ENCODE assay signal across 1 cellular context in genomic region chr1:211885746-211886522, GRCh38.
TF ChIP-seq lines count a peak whose summit lies in the region.

No MANE protein-coding gene starts in this region.

TF ChIP-seq in HepG2, 621 proteins besides CTCF, POLR2A, EP300 and RAD21 (continued from another document and continues in another):
- TF ChIP-seq ZNF318 (CRISPR knock-in tag; IDR thresholded peaks at IDR 0.05): no peak
- TF ChIP-seq CBX2 (IDR thresholded peaks at IDR 0.05; ENCODE audit: low read depth, low read length): no peak
- TF ChIP-seq CBX2 (CRISPR knock-in tag; IDR thresholded peaks at IDR 0.05; ENCODE audit: low read depth): no peak
- 0 out of 2 replicates have a peak, but pooled peaks have one; percentile 29 for TF ChIP-seq SKIL (CRISPR knock-in tag; IDR thresholded peaks at IDR 0.05; ENCODE audit: borderline replicate concordance)
- no peak for TF ChIP-seq SKI (IDR thresholded peaks at IDR 0.05; ENCODE audit: partially characterized antibody)
- no peak for TF ChIP-seq CREB3 (CRISPR knock-in tag; IDR thresholded peaks at IDR 0.05)
- TF ChIP-seq REL (CRISPR knock-in tag; conservative IDR thresholded peaks at IDR 0.05): no peak
- no peak for TF ChIP-seq NFE2 (CRISPR knock-in tag; IDR thresholded peaks at IDR 0.05)
- no peak for TF ChIP-seq TBL1XR1 (IDR thresholded peaks at IDR 0.05; ENCODE audit: borderline replicate concordance, low read length, partially characterized antibody)
- TF ChIP-seq ARID3A (IDR thresholded peaks at IDR 0.05; ENCODE audit: low read depth, low read length): peak; percentile 67
- peak; percentile 77; the same call in 1 of the 2 replicates for TF ChIP-seq ZNF24 (IDR thresholded peaks at IDR 0.05)
- no peak for TF ChIP-seq ZNF142 (CRISPR knock-in tag; IDR thresholded peaks at IDR 0.05)
- TF ChIP-seq ZNF75D (CRISPR knock-in tag; IDR thresholded peaks at IDR 0.05; ENCODE audit: borderline replicate concordance): no peak
- TF ChIP-seq ZNF317 (CRISPR knock-in tag; IDR thresholded peaks at IDR 0.05): no peak
- no peak for TF ChIP-seq MATR3 (CRISPR knock-in tag; IDR thresholded peaks at IDR 0.05)
- no peak for TF ChIP-seq FOXK1 (CRISPR knock-in tag; IDR thresholded peaks at IDR 0.05; ENCODE audit: borderline replicate concordance, low read depth)
- TF ChIP-seq, protein P1, sequence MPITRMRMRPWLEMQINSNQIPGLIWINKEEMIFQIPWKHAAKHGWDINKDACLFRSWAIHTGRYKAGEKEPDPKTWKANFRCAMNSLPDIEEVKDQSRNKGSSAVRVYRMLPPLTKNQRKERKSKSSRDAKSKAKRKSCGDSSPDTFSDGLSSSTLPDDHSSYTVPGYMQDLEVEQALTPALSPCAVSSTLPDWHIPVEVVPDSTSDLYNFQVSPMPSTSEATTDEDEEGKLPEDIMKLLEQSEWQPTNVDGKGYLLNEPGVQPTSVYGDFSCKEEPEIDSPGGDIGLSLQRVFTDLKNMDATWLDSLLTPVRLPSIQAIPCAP (CRISPR knock-in tag; IDR thresholded peaks at IDR 0.05; ENCODE audit: low read depth): no peak
- TF ChIP-seq, protein P2, sequence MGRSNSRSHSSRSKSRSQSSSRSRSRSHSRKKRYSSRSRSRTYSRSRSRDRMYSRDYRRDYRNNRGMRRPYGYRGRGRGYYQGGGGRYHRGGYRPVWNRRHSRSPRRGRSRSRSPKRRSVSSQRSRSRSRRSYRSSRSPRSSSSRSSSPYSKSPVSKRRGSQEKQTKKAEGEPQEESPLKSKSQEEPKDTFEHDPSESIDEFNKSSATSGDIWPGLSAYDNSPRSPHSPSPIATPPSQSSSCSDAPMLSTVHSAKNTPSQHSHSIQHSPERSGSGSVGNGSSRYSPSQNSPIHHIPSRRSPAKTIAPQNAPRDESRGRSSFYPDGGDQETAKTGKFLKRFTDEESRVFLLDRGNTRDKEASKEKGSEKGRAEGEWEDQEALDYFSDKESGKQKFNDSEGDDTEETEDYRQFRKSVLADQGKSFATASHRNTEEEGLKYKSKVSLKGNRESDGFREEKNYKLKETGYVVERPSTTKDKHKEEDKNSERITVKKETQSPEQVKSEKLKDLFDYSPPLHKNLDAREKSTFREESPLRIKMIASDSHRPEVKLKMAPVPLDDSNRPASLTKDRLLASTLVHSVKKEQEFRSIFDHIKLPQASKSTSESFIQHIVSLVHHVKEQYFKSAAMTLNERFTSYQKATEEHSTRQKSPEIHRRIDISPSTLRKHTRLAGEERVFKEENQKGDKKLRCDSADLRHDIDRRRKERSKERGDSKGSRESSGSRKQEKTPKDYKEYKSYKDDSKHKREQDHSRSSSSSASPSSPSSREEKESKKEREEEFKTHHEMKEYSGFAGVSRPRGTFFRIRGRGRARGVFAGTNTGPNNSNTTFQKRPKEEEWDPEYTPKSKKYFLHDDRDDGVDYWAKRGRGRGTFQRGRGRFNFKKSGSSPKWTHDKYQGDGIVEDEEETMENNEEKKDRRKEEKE (IDR thresholded peaks at IDR 0.05): no peak
- no peak for TF ChIP-seq FOXM1 (CRISPR knock-in tag; IDR thresholded peaks at IDR 0.05)
- TF ChIP-seq, protein P3, sequence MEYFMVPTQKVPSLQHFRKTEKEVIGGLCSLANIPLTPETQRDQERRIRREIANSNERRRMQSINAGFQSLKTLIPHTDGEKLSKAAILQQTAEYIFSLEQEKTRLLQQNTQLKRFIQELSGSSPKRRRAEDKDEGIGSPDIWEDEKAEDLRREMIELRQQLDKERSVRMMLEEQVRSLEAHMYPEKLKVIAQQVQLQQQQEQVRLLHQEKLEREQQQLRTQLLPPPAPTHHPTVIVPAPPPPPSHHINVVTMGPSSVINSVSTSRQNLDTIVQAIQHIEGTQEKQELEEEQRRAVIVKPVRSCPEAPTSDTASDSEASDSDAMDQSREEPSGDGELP (IDR thresholded peaks at IDR 0.05; ENCODE audit: borderline replicate concordance, low read depth): no peak
- TF ChIP-seq GATAD1 (CRISPR knock-in tag; IDR thresholded peaks at IDR 0.05): peak; percentile 47; the same call in 1 of the 2 replicates
- TF ChIP-seq ZBTB43 (CRISPR knock-in tag; conservative IDR thresholded peaks at IDR 0.05): no peak
- TF ChIP-seq, protein P4, sequence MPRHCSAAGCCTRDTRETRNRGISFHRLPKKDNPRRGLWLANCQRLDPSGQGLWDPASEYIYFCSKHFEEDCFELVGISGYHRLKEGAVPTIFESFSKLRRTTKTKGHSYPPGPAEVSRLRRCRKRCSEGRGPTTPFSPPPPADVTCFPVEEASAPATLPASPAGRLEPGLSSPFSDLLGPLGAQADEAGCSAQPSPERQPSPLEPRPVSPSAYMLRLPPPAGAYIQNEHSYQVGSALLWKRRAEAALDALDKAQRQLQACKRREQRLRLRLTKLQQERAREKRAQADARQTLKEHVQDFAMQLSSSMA (CRISPR knock-in tag; IDR thresholded peaks at IDR 0.05): no peak
- peak; percentile 57; the same call in 1 of the 2 replicates for TF ChIP-seq KDM6A (CRISPR knock-in tag; IDR thresholded peaks at IDR 0.05; ENCODE audit: low read depth)
- TF ChIP-seq JUN (CRISPR knock-in tag; IDR thresholded peaks at IDR 0.05): no peak
- TF ChIP-seq YEATS4 (CRISPR knock-in tag; IDR thresholded peaks at IDR 0.05; ENCODE audit: borderline replicate concordance): no peak; the same call in 1 of the 2 replicates
